ENCODE assay signal across 14 cellular contexts in the genomic region with DNA sequence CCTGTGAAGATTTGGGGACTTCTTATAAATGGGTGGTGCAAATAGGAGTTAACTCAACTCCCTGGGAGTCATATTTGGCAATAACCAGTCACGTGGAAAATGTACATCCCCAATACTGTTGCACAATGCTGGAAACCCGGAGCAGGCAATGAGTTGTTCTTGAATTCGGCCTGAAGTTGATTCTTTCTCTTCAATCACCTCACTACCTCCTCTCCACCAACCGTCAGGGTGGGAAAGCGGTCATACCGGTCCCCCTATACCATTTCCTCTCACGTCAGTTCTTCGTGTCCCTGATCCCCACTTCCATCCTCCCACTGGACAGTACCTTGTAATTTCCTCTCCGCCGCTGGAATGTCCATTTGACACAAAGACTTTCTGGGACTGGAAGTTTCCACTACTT. TPM values are rescaled to one million over a fixed set of nuclear protein-coding genes. Genes with fewer than 3 reads are reported as not detected.
DNase-seq lines count a peak whose midpoint lies in the region; ATAC-seq and TF ChIP-seq lines count a peak whose summit lies in the region.
"Had no signal": no experiment of that assay in that cellular context is flagged by ENCODE, and none has a peak within 500 bp of the region (broad histone marks: within the 10 kb centered on the region; RNA-seq: fewer than 3 reads in every experiment).

No MANE protein-coding gene starts in this region.

- H3K4me1 ChIP-seq in rectal smooth muscle tissue (ENCODE audit: control insufficient read depth, insufficient read depth, low read length), result peaks cover 7% of the 10 kb centered on the region
- H3K4me1 ChIP-seq: pancreas, SJCRH30 had no signal

- TF ChIP-seq CTCF in GM06990 (IDR thresholded peaks at IDR 0.05; ENCODE audit: insufficient read depth, low read length, poor library complexity, severe bottlenecking), result no peak

- ATAC-seq in T-cell (replicated peaks in 1 of 4), result no peak
- ATAC-seq in HG02623 (IDR thresholded peaks at IDR 0.05; ENCODE audit: unreplicated experiment), result no peak
- ATAC-seq: HCT116, pancreas had no signal

- no peaks in the 10 kb centered on the region for H3K27me3 Mint-ChIP-seq in T-cell

- H3K4me3 ChIP-seq in GM06990 (replicated peaks; ENCODE audit: low read depth, low read length) (peak overlapping the region; percentile 77), rectal smooth muscle tissue (ENCODE audit: low read length) (peak overlapping the region; percentile 40)
- H3K4me3 ChIP-seq: SJCRH30 had no signal

- CTCF ChIA-PET in T-cell (lab: Charles Lee), result interaction anchor here in 1 of 2 donors (1.6 kb wide), 1 partner anchor 291 kb away, joined by 4 read pairs; no protein-coding TSS in a partner anchor

- H3K4me1 Mint-ChIP-seq in T-cell, result peaks cover 65 to 86% (median 69%) of the 10 kb centered on the region in 3 donors

- H3K36me3 ChIP-seq in GM06990 (ENCODE audit: control insufficient read depth, insufficient read depth, low read length) (peaks cover 14% of the 10 kb centered on the region), rectal smooth muscle tissue (ENCODE audit: control insufficient read depth, insufficient read depth, low read length) (no peaks in the 10 kb centered on the region)
- H3K36me3 ChIP-seq: pancreas, SJCRH30 had no signal

- peaks cover 75% of the 10 kb centered on the region for H3K36me3 Mint-ChIP-seq in T-cell

- POLR2A ChIA-PET in T-cell (lab: Charles Lee), result no interaction called here

- H3K27me3 ChIP-seq in GM06990 (replicated peaks; ENCODE audit: control insufficient read depth, insufficient read depth, low read length) (no peaks in the 10 kb centered on the region), rectal smooth muscle tissue (ENCODE audit: control insufficient read depth, insufficient read depth, low read length) (no peaks in the 10 kb centered on the region)

- peak overlapping the region; percentile 94 to 99 for H3K27ac Mint-ChIP-seq in T-cell

- H3K9ac ChIP-seq in rectal smooth muscle tissue (ENCODE audit: low read length), result no peak overlapping the region

- peak overlapping the region; percentile 93 to 99 (median 93) for H3K4me3 Mint-ChIP-seq in T-cell

- DNase-seq in GM06990 (ENCODE audit: extremely low read depth, insufficient read length), result no peak
- DNase-seq in T-cell, result no peak
- peak; percentile 35 for DNase-seq in dermis blood vessel endothelial cell
- no peak for DNase-seq in NK-92 treated with Interleukin-12 subunit alpha and Interleukin-12 subunit beta, amount 100 ng/mL, for 24 hours (lab: John Stamatoyannopoulos, UW)
- no peak for DNase-seq in NCI-H1436 (lab: John Stamatoyannopoulos, UW)
- no peak for DNase-seq in ureter (ENCODE audit: low spot score)
- DNase-seq: NCI-H524 treated with DMSO at 0.1 percent for 48 hours, pancreas, SJCRH30 had no signal

- no peak overlapping the region for H3K27ac ChIP-seq in rectal smooth muscle tissue (ENCODE audit: low read depth, low read length)
- H3K27ac ChIP-seq: pancreas, SJCRH30 had no signal

- no peaks in the 10 kb centered on the region for H3K9me3 Mint-ChIP-seq in T-cell

RNA-seq across cellular contexts. Expression of a gene that starts 2.8 kb away (rescaled TPM):
- total RNA-seq in T-cell (100 to 1,000 TPM in 3 of 5 donors, 10 to 100 TPM in 2; 82.8 to 271 (median 248) TPM), dermis blood vessel endothelial cell (203 and 350 TPM in 2 replicates), ureter (19.2 TPM)
- total RNA-seq: fibroblast of lung, SJCRH30 had no signal

RNA-seq across cellular contexts. Expression of a gene that starts 23.6 kb away (rescaled TPM):
- total RNA-seq in T-cell, result 10 to 100 TPM; 23.5 to 99.9 (median 76.8) TPM
- total RNA-seq in dermis blood vessel endothelial cell, result 28.2 and 31.1 TPM in 2 replicates
- total RNA-seq in ureter, result 3.5 TPM
- total RNA-seq: kidney epithelial cell, SJCRH30 had no signal

RNA-seq across cellular contexts. Expression of a gene that starts 54.5 kb away (rescaled TPM):
- total RNA-seq in T-cell, result 100 to 1,000 TPM in 4 of 5 donors, 10 to 100 TPM in 1; 83.2 to 226 (median 183) TPM
- total RNA-seq in dermis blood vessel endothelial cell, result 75.9 and 87.0 TPM in 2 replicates
- 11.5 TPM for total RNA-seq in ureter
- total RNA-seq: SJCRH30 had no signal
